Comparison of ENCODE assay signal across 9 cellular contexts in the genomic region with DNA sequence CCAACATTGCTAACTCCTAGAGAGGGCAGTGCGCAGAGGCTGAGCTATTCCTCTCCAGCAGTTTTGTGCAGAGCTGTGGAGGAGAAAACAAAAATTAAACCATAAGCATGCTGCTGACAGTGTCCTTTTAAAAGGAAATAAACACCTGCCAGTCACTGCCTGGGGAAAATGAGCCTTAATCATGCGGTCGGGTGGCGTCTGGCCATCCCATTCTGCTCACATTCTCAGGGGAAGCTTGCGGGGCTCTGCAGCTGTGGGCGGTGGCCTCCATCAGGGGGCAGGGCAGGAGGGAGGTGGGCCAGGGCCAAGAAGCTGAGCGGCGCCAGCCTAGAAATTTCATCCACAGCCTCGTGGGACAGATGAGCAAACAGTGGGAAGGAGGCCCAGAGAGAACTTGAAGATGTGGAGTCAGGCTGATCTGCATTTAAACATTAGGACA.
A peak's percentile ranks its signal among the peaks of the same experiment; 100 is the strongest.
DNase-seq lines count a peak whose midpoint lies in the region; ATAC-seq and TF ChIP-seq lines count a peak whose summit lies in the region.
"Had no signal": no experiment of that assay in that cellular context is flagged by ENCODE, and none has a peak within 500 bp of the region (broad histone marks: within the 10 kb centered on the region; RNA-seq: fewer than 3 reads in every experiment).

No MANE protein-coding gene starts in this region.

- H3K27me3 Mint-ChIP-seq in CD4-positive, alpha-beta T cell: peaks cover 6% of the 10 kb centered on the region

- H3K4me3 Mint-ChIP-seq in CD4-positive, alpha-beta T cell: no peak overlapping the region

- no peaks in the 10 kb centered on the region for H3K36me3 ChIP-seq in NT2/D1 (ENCODE audit: insufficient read depth, insufficient read length, low read length)
- no peaks in the 10 kb centered on the region for H3K36me3 ChIP-seq in heart right ventricle

- no peak overlapping the region for H3K27ac Mint-ChIP-seq in CD4-positive, alpha-beta T cell

- H3K9me3 ChIP-seq in NT2/D1 (ENCODE audit: insufficient read depth, low read length) (no peaks in the 10 kb centered on the region), heart right ventricle (no peaks in the 10 kb centered on the region)
- H3K9me3 ChIP-seq in CD4-positive, alpha-beta T cell (ENCODE audit: control insufficient read depth, low read length): no peaks in the 10 kb centered on the region

- DNase-seq in GM04504 (ENCODE audit: low read depth): peak; percentile 19
- peak; percentile 27 for DNase-seq in NT2/D1 (ENCODE audit: low read depth, low spot score)
- DNase-seq in heart right ventricle: peak; percentile 79 to 83
- DNase-seq in retinal pigment epithelial cell (ENCODE audit: low read depth): no peak
- DNase-seq in stimulated activated naive CD8-positive, alpha-beta T cell treated with anti-CD3 and anti-CD28 coated beads, Interleukin-15, Interleukin-2, amounts not matched to agents 100 U/mL and 50 U/mL, for 24 hours: no peak
- DNase-seq in cerebellar nuclear complex (lab: John Stamatoyannopoulos, UW): no peak
- DNase-seq in activated CD4-positive, CD25-positive, alpha-beta regulatory T cell treated with anti-CD3 and anti-CD28 coated beads, Interleukin-2, amount 50 U/mL, for 72 hours: no peak
- DNase-seq in CD4-positive, alpha-beta T cell: no peak
- DNase-seq: central memory CD4-positive, alpha-beta T cell had no signal

- 23 to 28% methylated on average over 9 of the region's 9 CpGs for WGBS in heart right ventricle, 2 donors

- H3K9ac ChIP-seq in NT2/D1 (ENCODE audit: insufficient read length, low read depth): peak overlapping the region; percentile 2

- peaks cover 13% of the 10 kb centered on the region for H3K4me1 Mint-ChIP-seq in CD4-positive, alpha-beta T cell (ENCODE audit: low read depth)

- H3K36me3 Mint-ChIP-seq in CD4-positive, alpha-beta T cell (ENCODE audit: low read depth): no peaks in the 10 kb centered on the region

- no peaks in the 10 kb centered on the region for H3K9me3 Mint-ChIP-seq in CD4-positive, alpha-beta T cell

- H3K4me1 ChIP-seq in NT2/D1 (ENCODE audit: insufficient read depth, insufficient read length) (peaks cover 16% of the 10 kb centered on the region), heart right ventricle (peaks cover 10 to 64% (median 44%) of the 10 kb centered on the region in 9 donors)

- H3K4me3 ChIP-seq in NT2/D1 (ENCODE audit: insufficient read length, low read depth) (no peak overlapping the region), heart right ventricle (no peak overlapping the region), retinal pigment epithelial cell (ENCODE audit: low read length) (no peak overlapping the region)

- CTCF ChIA-PET in CD4-positive, alpha-beta T cell (lab: Charles Lee): no interaction called here

- H3K27ac ChIP-seq in heart right ventricle: peak overlapping the region in 9 of 10 donors; percentile 14 to 83 (median 59)
- H3K27ac ChIP-seq in CD4-positive, alpha-beta T cell (ENCODE audit: low read depth, low read length): no peak overlapping the region

- peak; percentile 63 to 88 (median 76) for ATAC-seq in heart right ventricle
- ATAC-seq in stimulated activated naive CD8-positive, alpha-beta T cell treated with anti-CD3 and anti-CD28 coated beads, Interleukin-15, Interleukin-2, amounts not matched to agents 100 U/mL and 50 U/mL, for 24 hours: no peak
- ATAC-seq in CD4-positive, alpha-beta T cell (ENCODE audit: poor library complexity): no peak

- TF ChIP-seq CTCF in heart right ventricle (IDR thresholded peaks at IDR 0.05) (peak in 4 of 9 donors; percentile 18 to 38 (median 26)), retinal pigment epithelial cell (conservative IDR thresholded peaks at IDR 0.05; ENCODE audit: low read depth, low read length) (peak; percentile 10)
- TF ChIP-seq CTCF in CD4-positive, alpha-beta T cell (IDR thresholded peaks at IDR 0.05): no peak

- POLR2A ChIA-PET in CD4-positive, alpha-beta T cell (lab: Charles Lee): no interaction called here

- no peaks in the 10 kb centered on the region for H3K27me3 ChIP-seq in NT2/D1 (ENCODE audit: insufficient read depth, insufficient read length)
- no peaks in the 10 kb centered on the region for H3K27me3 ChIP-seq in heart right ventricle
- peaks cover 5% of the 10 kb centered on the region for H3K27me3 ChIP-seq in CD4-positive, alpha-beta T cell (ENCODE audit: control insufficient read depth, insufficient read depth, low read length)

- intact Hi-C loops in heart right ventricle (cut with DNase I): loop anchor here in 5 of 10 donors (5.0 to 10.0 kb wide), 3 partner anchors 67 to 74 kb away; a partner anchor contains a TSS
- intact Hi-C loops in CD4-positive, alpha-beta T cell (cut with DNase I, micrococcal nuclease): no loop called here

Comparison
In these comparisons a context has a peak if more than half of its experiments do, and no peak if none do; other contexts are left out.
1. DNase-seq: peak in GM04504 (single experiment), NT2/D1 (single experiment) and heart right ventricle (2 of 2); none in retinal pigment epithelial cell (single experiment), stimulated activated naive CD8-positive, alpha-beta T cell treated with anti-CD3 and anti-CD28 coated beads, Interleukin-15, Interleukin-2, amounts not matched to agents 100 U/mL and 50 U/mL, for 24 hours (single experiment), cerebellar nuclear complex (0 of 2), activated CD4-positive, CD25-positive, alpha-beta regulatory T cell treated with anti-CD3 and anti-CD28 coated beads, Interleukin-2, amount 50 U/mL, for 72 hours (single experiment) and CD4-positive, alpha-beta T cell (0 of 10).
2. ATAC-seq: peak in heart right ventricle (8 of 8); none in stimulated activated naive CD8-positive, alpha-beta T cell treated with anti-CD3 and anti-CD28 coated beads, Interleukin-15, Interleukin-2, amounts not matched to agents 100 U/mL and 50 U/mL, for 24 hours (single experiment) and CD4-positive, alpha-beta T cell (single experiment).